Comparison of ENCODE assay signal across 9 cellular contexts in the genomic region with DNA sequence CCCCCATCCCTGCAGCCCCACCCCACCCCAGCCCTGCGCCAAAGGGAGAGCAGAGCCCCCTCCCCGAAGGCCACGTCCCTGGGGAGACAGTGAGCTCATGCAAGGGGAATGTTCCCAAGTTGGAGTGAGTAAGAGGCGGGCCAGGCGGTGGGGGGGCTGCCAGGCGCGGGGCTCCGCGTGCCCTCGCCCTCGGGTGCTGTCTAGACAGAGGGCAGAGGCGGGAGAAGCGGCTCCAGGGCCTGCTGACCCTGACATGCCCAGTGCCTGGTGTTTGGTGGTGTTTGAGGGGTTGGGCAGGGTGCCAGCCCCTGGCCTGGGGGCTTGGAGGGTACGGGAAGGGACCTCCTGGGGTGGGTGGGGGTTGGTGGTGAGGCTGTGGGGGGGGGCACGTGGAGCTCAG. TPM values are rescaled to one million over a fixed set of nuclear protein-coding genes. Genes with fewer than 3 reads are reported as not detected.
DNase-seq lines count a peak whose midpoint lies in the region; ATAC-seq, FAIRE-seq and TF ChIP-seq lines count a peak whose summit lies in the region.
"Had no signal": no experiment of that assay in that cellular context is flagged by ENCODE, and none has a peak within 500 bp of the region (broad histone marks: within the 10 kb centered on the region; RNA-seq: fewer than 3 reads in every experiment).

No MANE protein-coding gene starts in this region.

- DNase-seq in Caco-2: peak in 1 of 2 experiments; percentile 49
- DNase-seq in RPMI8226: peak; percentile 15
- peak; percentile 71 for DNase-seq in fibroblast of peridontal ligament (ENCODE audit: extremely low read depth)
- peak in 4 of 6 donors; percentile 56 to 87 (median 70) for DNase-seq in pancreas
- no peak for DNase-seq in DMS153 (lab: John Stamatoyannopoulos, UW)
- DNase-seq in GM13976 (ENCODE audit: low spot score): no peak

- peak overlapping the region in 3 of 4 donors; percentile 42 to 73 (median 48) for H3K27ac ChIP-seq in pancreas

- H3K36me3 Mint-ChIP-seq in Caco-2 (ENCODE audit: insufficient read depth, unreplicated experiment): peaks cover 27% of the 10 kb centered on the region

- H3K27me3 Mint-ChIP-seq in Caco-2 (ENCODE audit: insufficient read depth, unreplicated experiment): no peaks in the 10 kb centered on the region

- BruUV-seq in Caco-2 (replicated peaks; lab: Mats Ljungman, UMichigan): no TSS peak

- no peak overlapping the region for H3K27ac Mint-ChIP-seq in Caco-2 (ENCODE audit: unreplicated experiment)

- TF ChIP-seq CTCF in Caco-2 (IDR thresholded peaks at IDR 0.05; ENCODE audit: insufficient read depth in 1 of 2, low read depth in 1 of 2, low read length in 1 of 2, severe bottlenecking in 1 of 2, unreplicated experiment in 1 of 2) (no peak), pancreas (IDR thresholded peaks at IDR 0.05) (no peak), GM13976 (IDR thresholded peaks at IDR 0.05; ENCODE audit: borderline replicate concordance, control extremely low read depth, extremely low read depth, insufficient read depth, missing control alignments) (no peak)

- no peaks in the 10 kb centered on the region; the same call in 1 of the 2 replicates for H3K36me3 ChIP-seq in Caco-2 (ENCODE audit: control insufficient read depth, insufficient read depth, low read length)
- no peaks in the 10 kb centered on the region for H3K36me3 ChIP-seq in pancreas

- no peaks in the 10 kb centered on the region for H3K9me3 Mint-ChIP-seq in Caco-2 (ENCODE audit: unreplicated experiment)

- CTCF ChIA-PET in Caco-2 (lab: Charles Lee): interaction anchor here (1.3 kb wide), 1 partner anchor 57 kb away, joined by 3 read pairs; no protein-coding TSS in a partner anchor

- in situ Hi-C loops in GM13976 (cut with MboI; ENCODE audit: low sequenced_read_pairs, unreplicated experiment): no loop called here

- ATAC-seq in pancreas (peak in 2 of 4 donors; percentile 9 to 28), HG03354 (IDR thresholded peaks at IDR 0.05; ENCODE audit: poor library complexity, severe bottlenecking, unreplicated experiment) (no peak), HG03139 (IDR thresholded peaks at IDR 0.05; ENCODE audit: unreplicated experiment) (no peak)

- WGBS in pancreas, 2 donors: 4% methylated on average over 14 to 15 of the region's 15 CpGs

- H3K27me3 ChIP-seq in Caco-2 (replicated peaks; ENCODE audit: control insufficient read depth, insufficient read depth, low read length) (no peaks in the 10 kb centered on the region), pancreas (no peaks in the 10 kb centered on the region)

- H3K4me1 ChIP-seq in Caco-2: peaks cover 17% of the 10 kb centered on the region
- peaks cover 0 to 9% (median 3%) of the 10 kb centered on the region in 3 donors for H3K4me1 ChIP-seq in pancreas

- no peak for FAIRE-seq in pancreas (lab: Jason Lieb, UNC)
- FAIRE-seq: endometrium had no signal

- H3K9me3 ChIP-seq in Caco-2 (no peaks in the 10 kb centered on the region), pancreas (no peaks in the 10 kb centered on the region)

- peaks cover 5% of the 10 kb centered on the region for H3K4me1 Mint-ChIP-seq in Caco-2 (ENCODE audit: low read depth, unreplicated experiment)

- POLR2A ChIA-PET in Caco-2 (lab: Charles Lee): interaction anchor here (0.6 to 2.0 kb wide), 2 partner anchors 76 to 97 kb away, joined by 7 to 10 read pairs; no protein-coding TSS in a partner anchor

- intact Hi-C loops in Caco-2 (cut with micrococcal nuclease; ENCODE audit: unreplicated experiment) (no loop called here), pancreas (cut with DNase I) (no loop called here)

- H3K4me3 Mint-ChIP-seq in Caco-2 (ENCODE audit: unreplicated experiment): peak overlapping the region; percentile 69

- H3K4me3 ChIP-seq in Caco-2 (ENCODE audit: low read depth, low read length) (peak overlapping the region; percentile 58), pancreas (peak overlapping the region in 2 of 4 donors; percentile 24 to 41)

RNA-seq across cellular contexts. Expression of a gene that starts 1.0 kb away (rescaled TPM):
- total RNA-seq in Caco-2 (2022): 26.3 and 31.2 TPM in 2 replicates
- total RNA-seq in pancreas: 100 to 1,000 TPM in 1 of 6 donors, 10 to 100 TPM in 3, 1 to 10 TPM in 2; 6.6 to 148 (median 18.4) TPM
- polyA plus RNA-seq in pancreas: 100 to 1,000 TPM in 1 of 2 donors, 10 to 100 TPM in 1; 24.1 to 119 TPM

RNA-seq across cellular contexts. Expression of a gene that starts 14.2 kb away (rescaled TPM):
- total RNA-seq in Caco-2 (2022) (74.6 and 77.9 TPM in 2 replicates), pancreas (10 to 100 TPM; 11.9 to 21.5 (median 16.5) TPM)
- polyA plus RNA-seq in pancreas: 10 to 100 TPM; 31.7 to 33.7 TPM

RNA-seq across cellular contexts. Expression of a gene that starts 18.1 kb away (rescaled TPM):
- total RNA-seq in Caco-2 (2022) (not detected in 2 replicates), pancreas (not detected)
- polyA plus RNA-seq in pancreas: not detected

RNA-seq across cellular contexts. Expression of a gene that starts 31.5 kb away (rescaled TPM):
- total RNA-seq in Caco-2 (2022) (14.7 and 16.1 TPM in 2 replicates), pancreas (10 to 100 TPM in 1 of 6 donors, 1 to 10 TPM in 5; 3.5 to 12.6 (median 5.1) TPM)
- polyA plus RNA-seq in pancreas: 10 to 100 TPM in 1 of 2 donors, 1 to 10 TPM in 1; 9.2 to 10.1 TPM

RNA-seq across cellular contexts. Expression of a gene that starts 37.5 kb away (rescaled TPM):
- total RNA-seq in Caco-2 (2022) (0.68 TPM in 1 of 2 replicates, not detected in the other), pancreas (under 1 TPM in 4 of 6 donors, not detected in 2; 0.12 to 0.25 (median 0.23) TPM)
- polyA plus RNA-seq in pancreas: under 1 TPM; 0.45 to 0.53 TPM

Comparison
In these comparisons a context has a peak if more than half of its experiments do, and no peak if none do; other contexts are left out.
1. DNase-seq: peak in RPMI8226 (single experiment), fibroblast of peridontal ligament (single experiment) and pancreas (4 of 6); none in DMS153 (single experiment) and GM13976 (single experiment).